20 cellular contexts compared by ENCODE assay signal in the genomic region with DNA sequence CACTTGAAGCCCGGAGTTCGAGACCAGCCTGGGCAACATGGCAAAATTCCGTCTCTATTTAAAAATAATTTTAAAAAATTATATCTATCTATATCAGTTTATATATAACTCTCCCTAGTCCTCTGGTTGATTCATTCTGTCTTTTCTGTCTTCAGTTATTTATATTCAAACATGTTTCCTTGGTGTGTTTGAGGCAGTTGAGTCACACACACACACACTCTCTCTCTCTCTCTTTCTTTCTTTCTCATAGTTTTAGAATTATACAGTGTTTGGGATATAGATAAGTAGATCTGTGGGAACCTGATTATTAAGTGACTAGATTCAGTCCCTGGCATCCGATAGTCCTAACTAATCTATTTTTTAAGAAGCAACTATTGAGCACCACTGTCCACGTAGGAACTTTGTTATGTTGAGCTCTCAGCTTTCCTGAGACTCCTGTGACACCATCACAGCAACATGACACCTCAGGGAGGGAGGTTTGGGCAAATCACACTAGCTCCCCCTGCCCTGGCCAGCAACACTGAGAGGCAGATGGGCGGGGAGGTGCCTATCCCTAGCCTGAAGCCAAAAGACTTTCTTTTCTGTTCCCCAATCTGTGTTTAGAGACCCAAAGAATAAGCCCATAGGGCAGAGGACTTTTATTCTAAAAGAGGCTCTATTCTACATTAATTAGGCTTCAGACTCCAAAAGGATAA.
DNase-seq lines count a peak whose midpoint lies in the region; ATAC-seq, FAIRE-seq and TF ChIP-seq lines count a peak whose summit lies in the region.
"Had no signal": no experiment of that assay in that cellular context is flagged by ENCODE, and none has a peak within 500 bp of the region (broad histone marks: within the 10 kb centered on the region; RNA-seq: fewer than 3 reads in every experiment).

No MANE protein-coding gene starts in this region.

- H3K36me3 Mint-ChIP-seq in activated T-cell treated with anti-CD3 and anti-CD28 coated beads, Interleukin-2, amount 50 U/mL, for 72 hours (ENCODE audit: insufficient read depth in 2 of 2) = peaks cover 0 to 1% of the 10 kb centered on the region in 2 donors
- H3K36me3 Mint-ChIP-seq in activated T-cell treated with anti-CD3 and anti-CD28 coated beads, Interleukin-2, amount 50 U/mL, for 24 hours (ENCODE audit: low read depth) = no peaks in the 10 kb centered on the region

- WGBS in thyroid gland, 2 donors = 88 to 90% methylated on average over 6 of the region's 6 CpGs

- no peak for TF ChIP-seq CTCF in fibroblast of mammary gland (conservative IDR thresholded peaks at IDR 0.05; ENCODE audit: control insufficient read depth, insufficient read depth, low read depth, low read length)
- no peak for TF ChIP-seq CTCF in thyroid gland (IDR thresholded peaks at IDR 0.05)

- FAIRE-seq in urothelium cell line (lab: Jason Lieb, UNC) = peak; percentile 62

- H3K9me3 ChIP-seq in thyroid gland = no peaks in the 10 kb centered on the region
- H3K9me3 ChIP-seq: neutrophil, uterus had no signal

- peak overlapping the region; percentile 47 for H3K27ac Mint-ChIP-seq in activated T-cell treated with anti-CD3 and anti-CD28 coated beads, Interleukin-2, amount 50 U/mL, for 72 hours
- H3K27ac Mint-ChIP-seq in activated T-cell treated with anti-CD3 and anti-CD28 coated beads, Interleukin-2, amount 50 U/mL, for 24 hours = no peak overlapping the region
- H3K27ac Mint-ChIP-seq: activated naive CD8-positive, alpha-beta T cell treated with anti-CD3 and anti-CD28 coated beads, Interleukin-2, amount 50 U/mL, for 24 hours; dendritic cell treated with granulocyte-macrophage colony-stimulating factor and Interleukin-4, amounts not matched to agents 40 ng/mL and 50 ng/mL, for 4 days had no signal

- no peaks in the 10 kb centered on the region for H3K27me3 Mint-ChIP-seq in activated T-cell treated with anti-CD3 and anti-CD28 coated beads, Interleukin-2, amount 50 U/mL, for 72 hours (ENCODE audit: low read depth)
- no peaks in the 10 kb centered on the region for H3K27me3 Mint-ChIP-seq in activated T-cell treated with anti-CD3 and anti-CD28 coated beads, Interleukin-2, amount 50 U/mL, for 24 hours
- H3K27me3 Mint-ChIP-seq: activated naive CD8-positive, alpha-beta T cell treated with anti-CD3 and anti-CD28 coated beads, Interleukin-2, amount 50 U/mL, for 24 hours; dendritic cell treated with granulocyte-macrophage colony-stimulating factor and Interleukin-4, amounts not matched to agents 40 ng/mL and 50 ng/mL, for 4 days had no signal

- no peak for DNase-seq in activated T-cell treated with anti-CD3 and anti-CD28 coated beads, Interleukin-2, amount 50 U/mL, for 72 hours
- DNase-seq in activated T-cell treated with anti-CD3 and anti-CD28 coated beads, Interleukin-2, amount 50 U/mL, for 24 hours = no peak
- DNase-seq in NCI-H69 (lab: John Stamatoyannopoulos, UW) (peak; percentile 92), fibroblast of mammary gland (ENCODE audit: low read depth) (peak; percentile 33), urothelium cell line (ENCODE audit: low spot score) (no peak), left colon (no peak), thyroid gland (no peak)
- DNase-seq: activated CD4-positive, CD25-positive, alpha-beta regulatory T cell; activated naive CD8-positive, alpha-beta T cell treated with anti-CD3 and anti-CD28 coated beads, Interleukin-2, amount 50 U/mL, for 24 hours; foreskin melanocyte; left cardiac atrium; NCI-H2081 treated with DMSO at 0.1 percent for 48 hours; NCI-H774; stimulated activated CD4-positive, alpha-beta T cell treated with anti-CD3 and anti-CD28 coated beads, Interleukin-4, amount 100 ng/mL, for 24 hours; uterus had no signal

- no peaks in the 10 kb centered on the region for H3K4me1 Mint-ChIP-seq in activated T-cell treated with anti-CD3 and anti-CD28 coated beads, Interleukin-2, amount 50 U/mL, for 72 hours (ENCODE audit: low read depth)
- no peaks in the 10 kb centered on the region for H3K4me1 Mint-ChIP-seq in activated T-cell treated with anti-CD3 and anti-CD28 coated beads, Interleukin-2, amount 50 U/mL, for 24 hours (ENCODE audit: low read depth)
- H3K4me1 Mint-ChIP-seq: activated naive CD8-positive, alpha-beta T cell treated with anti-CD3 and anti-CD28 coated beads, Interleukin-2, amount 50 U/mL, for 24 hours had no signal

- H3K27ac ChIP-seq in thyroid gland = no peak overlapping the region
- H3K27ac ChIP-seq: KMS-11, neutrophil, uterus had no signal

- no peak for TF ChIP-seq POLR2A in thyroid gland (IDR thresholded peaks at IDR 0.05)

- no peaks in the 10 kb centered on the region for H3K27me3 ChIP-seq in thyroid gland
- H3K27me3 ChIP-seq: neutrophil, uterus had no signal

- no peak for ATAC-seq in activated T-cell treated with anti-CD3 and anti-CD28 coated beads, Interleukin-2, amount 50 U/mL, for 72 hours (replicated peaks in 1 of 2)
- ATAC-seq in left colon = no peak
- no peak for ATAC-seq in GM18502 (IDR thresholded peaks at IDR 0.05; ENCODE audit: poor library complexity, unreplicated experiment)
- ATAC-seq: activated naive CD8-positive, alpha-beta T cell treated with anti-CD3 and anti-CD28 coated beads, Interleukin-2, amount 50 U/mL, for 24 hours had no signal

- intact Hi-C loops in left colon (cut with DNase I, micrococcal nuclease) = no loop called here
- intact Hi-C loops in thyroid gland (cut with DNase I) = no loop called here

- no peaks in the 10 kb centered on the region for H3K9me3 Mint-ChIP-seq in activated T-cell treated with anti-CD3 and anti-CD28 coated beads, Interleukin-2, amount 50 U/mL, for 72 hours
- no peaks in the 10 kb centered on the region for H3K9me3 Mint-ChIP-seq in activated T-cell treated with anti-CD3 and anti-CD28 coated beads, Interleukin-2, amount 50 U/mL, for 24 hours
- H3K9me3 Mint-ChIP-seq: activated naive CD8-positive, alpha-beta T cell treated with anti-CD3 and anti-CD28 coated beads, Interleukin-2, amount 50 U/mL, for 24 hours; dendritic cell treated with granulocyte-macrophage colony-stimulating factor and Interleukin-4, amounts not matched to agents 40 ng/mL and 50 ng/mL, for 4 days had no signal

- H3K4me1 ChIP-seq in thyroid gland = no peaks in the 10 kb centered on the region
- H3K4me1 ChIP-seq: uterus had no signal

- H3K36me3 ChIP-seq in thyroid gland = no peaks in the 10 kb centered on the region
- H3K36me3 ChIP-seq: neutrophil, uterus had no signal

- no peak overlapping the region for H3K4me3 ChIP-seq in fibroblast of mammary gland (ENCODE audit: control insufficient read depth, low read depth, low read length)
- no peak overlapping the region for H3K4me3 ChIP-seq in thyroid gland (replicated peaks in 1 of 3)
- H3K4me3 ChIP-seq: smooth muscle cell, uterus had no signal

- H3K4me3 Mint-ChIP-seq in activated T-cell treated with anti-CD3 and anti-CD28 coated beads, Interleukin-2, amount 50 U/mL, for 72 hours = no peak overlapping the region
- H3K4me3 Mint-ChIP-seq in activated T-cell treated with anti-CD3 and anti-CD28 coated beads, Interleukin-2, amount 50 U/mL, for 24 hours = no peak overlapping the region
- H3K4me3 Mint-ChIP-seq: activated naive CD8-positive, alpha-beta T cell treated with anti-CD3 and anti-CD28 coated beads, Interleukin-2, amount 50 U/mL, for 24 hours; dendritic cell treated with granulocyte-macrophage colony-stimulating factor and Interleukin-4, amounts not matched to agents 40 ng/mL and 50 ng/mL, for 4 days had no signal

Comparison
In these comparisons a context has a peak if more than half of its experiments do, and no peak if none do; other contexts are left out.
1. DNase-seq: peak in NCI-H69 (single experiment) and fibroblast of mammary gland (single experiment); none in activated T-cell treated with anti-CD3 and anti-CD28 coated beads, Interleukin-2, amount 50 U/mL, for 72 hours (0 of 2), activated T-cell treated with anti-CD3 and anti-CD28 coated beads, Interleukin-2, amount 50 U/mL, for 24 hours (single experiment), urothelium cell line (single experiment), left colon (0 of 2) and thyroid gland (0 of 2).